ENCODE assay signal across 7 cellular contexts in the genomic region with DNA sequence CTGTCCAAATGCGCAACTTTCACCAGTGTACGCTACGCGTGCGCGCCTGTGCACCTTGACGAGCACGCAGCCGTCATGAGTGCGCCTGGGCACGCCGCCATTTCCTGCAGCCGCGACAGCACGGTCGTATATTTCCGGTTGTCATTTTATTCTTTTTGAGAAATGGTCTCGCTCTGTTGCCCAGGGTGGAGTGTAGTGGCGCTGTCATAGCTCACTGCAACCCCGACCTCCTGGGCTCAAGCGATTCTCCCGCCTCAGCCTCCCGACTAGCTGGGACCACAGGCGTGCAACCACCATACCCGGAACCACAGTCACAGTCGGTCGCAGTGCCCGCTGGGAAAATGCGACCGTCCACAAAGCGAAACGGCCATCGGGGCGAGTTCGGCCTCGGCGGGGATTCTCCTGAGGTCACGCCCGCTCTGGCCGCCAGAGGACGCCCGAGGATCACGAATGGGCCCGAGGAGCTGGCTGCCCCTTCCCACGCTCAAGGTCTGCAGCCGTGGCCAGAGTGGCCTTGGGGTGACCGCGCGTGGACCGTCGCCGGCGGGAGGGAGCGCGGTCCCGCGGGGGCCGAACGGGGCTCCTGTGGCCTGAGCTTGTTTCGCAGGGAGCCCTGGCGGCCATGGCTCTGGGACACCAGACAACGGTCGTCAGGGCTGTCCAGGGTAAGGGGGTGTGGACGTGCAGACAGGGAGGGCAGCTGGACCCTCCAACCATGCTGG. TPM values are rescaled to one million over a fixed set of nuclear protein-coding genes. Genes with fewer than 3 reads are reported as not detected.
DNase-seq lines count a peak whose midpoint lies in the region; ATAC-seq and TF ChIP-seq lines count a peak whose summit lies in the region.

No MANE protein-coding gene starts in this region.

- H3K27me3 ChIP-seq in dorsolateral prefrontal cortex = peaks cover 0 to 65% (median 9%) of the 10 kb centered on the region in 45 donors

- peak overlapping the region; percentile 88 for H3K4me3 Mint-ChIP-seq in memory B cell

- peak overlapping the region in 6 of 59 donors; percentile 18 to 70 (median 36) for H3K27ac ChIP-seq in dorsolateral prefrontal cortex

- ATAC-seq in HG02884 (IDR thresholded peaks at IDR 0.05; ENCODE audit: unreplicated experiment) = peak; percentile 73
- ATAC-seq in memory B cell (ENCODE audit: low read depth) = peak; percentile 83

- in situ Hi-C loops in GM13976 (cut with MboI; ENCODE audit: low sequenced_read_pairs, unreplicated experiment) = no loop called here

- H3K36me3 Mint-ChIP-seq in memory B cell = peaks cover 8% of the 10 kb centered on the region

- H3K27me3 Mint-ChIP-seq in memory B cell = no peaks in the 10 kb centered on the region

- DNase-seq in GM13976 (ENCODE audit: low spot score) (peak; percentile 88), NCI-H2196 (lab: John Stamatoyannopoulos, UW; ENCODE audit: unreplicated experiment) (peak; percentile 38), dorsolateral prefrontal cortex (peak; percentile 53 to 82 (median 68)), memory B cell (ENCODE audit: low spot score in 2 of 2) (peak; percentile 60 to 70)
- peak; percentile 62 for DNase-seq in activated CD4-positive, alpha-beta T cell treated with anti-CD3 and anti-CD28 coated beads, Interleukin-2, amount 50 U/mL, for 1 hour
- peak; percentile 30 to 46 (median 35) for DNase-seq in stimulated activated CD4-positive, alpha-beta T cell treated with anti-CD3 and anti-CD28 coated beads, TNF-alpha, amount 100 ng/mL, for 48 hours (ENCODE audit: low read depth in 3 of 3)

- H3K9me3 Mint-ChIP-seq in memory B cell = no peaks in the 10 kb centered on the region

- intact Hi-C loops in dorsolateral prefrontal cortex (cut with DNase I) = loop anchor here (2.0 to 5.0 kb wide), 2 partner anchors 474 to 475 kb away; no protein-coding TSS in a partner anchor

- TF ChIP-seq CTCF in GM13976 (IDR thresholded peaks at IDR 0.05; ENCODE audit: borderline replicate concordance, control extremely low read depth, extremely low read depth, insufficient read depth, missing control alignments) (peak; percentile 67), dorsolateral prefrontal cortex (IDR thresholded peaks at IDR 0.05 in 54 of 56, conservative IDR thresholded peaks at IDR 0.05 in 2 of 56; ENCODE audit: low read depth in 1 of 56, partially characterized antibody in 56 of 56) (peak in 55 of 56 donors; percentile 36 to 87 (median 78))

- peak overlapping the region; percentile 88 for H3K27ac Mint-ChIP-seq in memory B cell

- H3K4me1 Mint-ChIP-seq in memory B cell = no peaks in the 10 kb centered on the region

- peak overlapping the region in 55 of 59 donors; percentile 9 to 63 (median 43) for H3K4me3 ChIP-seq in dorsolateral prefrontal cortex

RNA-seq across cellular contexts. Expression of a gene that starts 23.7 kb away (rescaled TPM):
- 100 to 1,000 TPM in 1 of 120 experiments, 10 to 100 TPM in 119; 19.7 to 108 (median 62.0) TPM for total RNA-seq in dorsolateral prefrontal cortex

RNA-seq across cellular contexts. Expression of a gene that starts 38.6 kb away (rescaled TPM):
- total RNA-seq in dorsolateral prefrontal cortex = 10 to 100 TPM in 9 of 120 experiments, 1 to 10 TPM in 108, under 1 TPM in 2, not detected in 1; 0.86 to 13.5 (median 4.8) TPM

RNA-seq across cellular contexts. Expression of a gene that starts 39.7 kb away (rescaled TPM):
- 10 to 100 TPM; 17.4 to 68.1 (median 42.5) TPM for total RNA-seq in dorsolateral prefrontal cortex

Comparison
In these comparisons a context has a peak if more than half of its experiments do, and no peak if none do; other contexts are left out.
1. DNase-seq: peak in every context shown above with its lines; median percentile 88 in GM13976; 68 in dorsolateral prefrontal cortex; 65 in memory B cell; 62 in activated CD4-positive, alpha-beta T cell treated with anti-CD3 and anti-CD28 coated beads, Interleukin-2, amount 50 U/mL, for 1 hour; 38 in NCI-H2196; 35 in stimulated activated CD4-positive, alpha-beta T cell treated with anti-CD3 and anti-CD28 coated beads, TNF-alpha, amount 100 ng/mL, for 48 hours.